In the genomic region with DNA sequence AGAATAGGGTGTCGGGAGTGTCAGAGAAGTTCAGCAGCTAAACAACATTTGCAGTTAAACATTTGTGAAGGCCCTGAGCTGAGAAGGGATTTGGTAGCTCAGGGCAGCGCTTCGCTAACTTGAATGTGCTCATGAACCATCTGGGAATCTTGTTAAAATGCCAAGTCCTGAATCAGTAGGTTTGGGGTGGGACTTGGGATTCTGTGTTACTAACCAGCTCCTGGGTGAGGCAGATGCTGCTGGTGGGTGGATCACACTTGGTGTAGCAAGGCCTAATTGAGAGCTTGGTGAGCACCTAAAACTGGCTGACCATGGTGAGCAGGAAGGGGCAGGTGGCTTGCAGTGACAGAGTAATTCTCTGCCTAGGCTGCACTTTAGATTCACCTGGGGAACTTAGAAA, we compare ENCODE assay signal across 1 cellular context.
A peak's percentile ranks its signal among the peaks of the same experiment; 100 is the strongest.
TF ChIP-seq lines count a peak whose summit lies in the region.

No MANE protein-coding gene starts in this region.

TF ChIP-seq in HepG2, 621 proteins besides CTCF, POLR2A, EP300 and RAD21:
- TF ChIP-seq ZBTB3 (CRISPR knock-in tag; IDR thresholded peaks at IDR 0.05; ENCODE audit: borderline replicate concordance, low read depth) (no peak), KAT2B (IDR thresholded peaks at IDR 0.05; ENCODE audit: borderline replicate concordance, low read depth, low read length) (no peak), TEAD3 (CRISPR knock-in tag; optimal IDR thresholded peaks at IDR 0.05; ENCODE audit: borderline replicate concordance) (peak; percentile 9), ADNP (CRISPR knock-in tag; IDR thresholded peaks at IDR 0.05) (no peak)
